11 cellular contexts compared by ENCODE assay signal in genomic region chr18:26545737-26546136, GRCh38. TPM values are rescaled to one million over a fixed set of nuclear protein-coding genes. Genes with fewer than 3 reads are reported as not detected.
DNase-seq lines count a peak whose midpoint lies in the region; ATAC-seq and TF ChIP-seq lines count a peak whose summit lies in the region.
"Had no signal": no experiment of that assay in that cellular context is flagged by ENCODE, and none has a peak within 500 bp of the region (broad histone marks: within the 10 kb centered on the region; RNA-seq: fewer than 3 reads in every experiment).

No MANE protein-coding gene starts in this region.

- H3K79me2 ChIP-seq in OCI-LY7 (ENCODE audit: insufficient read depth, low read depth, low read length), result no peaks in the 10 kb centered on the region
- no peaks in the 10 kb centered on the region for H3K79me2 ChIP-seq in parathyroid adenoma

- H3K9me3 ChIP-seq in OCI-LY7 (ENCODE audit: low read length), result no peaks in the 10 kb centered on the region
- no peaks in the 10 kb centered on the region for H3K9me3 ChIP-seq in parathyroid adenoma (ENCODE audit: control insufficient read depth, low read length)

- H3K4me3 ChIP-seq in OCI-LY7 (ENCODE audit: low read depth, low read length, poor library complexity, severe bottlenecking) (peak overlapping the region; percentile 39), parathyroid adenoma (ENCODE audit: low read depth, low read length) (no peak overlapping the region)

- no peak for TF ChIP-seq CTCF in OCI-LY7 (conservative IDR thresholded peaks at IDR 0.05; ENCODE audit: low read length)
- TF ChIP-seq CTCF in parathyroid adenoma (IDR thresholded peaks at IDR 0.05), result no peak

- intact Hi-C loops in OCI-LY7 (cut with micrococcal nuclease; ENCODE audit: unreplicated experiment), result loop anchor here (5.0 to 10.0 kb wide), 2 partner anchors 88 to 429 kb away; no protein-coding TSS in a partner anchor

- H3K27ac ChIP-seq in OCI-LY7 (ENCODE audit: low read depth, low read length, poor library complexity, severe bottlenecking) (no peak overlapping the region), epithelial cell of prostate (peak overlapping the region; percentile 94), parathyroid adenoma (no peak overlapping the region)

- POLR2A ChIA-PET in OCI-LY7 (lab: Charles Lee), result interaction anchor here (0.5 kb wide), 1 partner anchor 32 kb away, joined by 3 read pairs; no protein-coding TSS in a partner anchor

- no TSS peak for BruUV-seq in OCI-LY7 (replicated peaks; lab: Mats Ljungman, UMichigan)

- no peak for ATAC-seq in GM18868 (IDR thresholded peaks at IDR 0.05; ENCODE audit: unreplicated experiment)
- no peak for ATAC-seq in HG03571 (IDR thresholded peaks at IDR 0.05; ENCODE audit: unreplicated experiment)

- CTCF ChIA-PET in OCI-LY7 (lab: Charles Lee; ENCODE audit: unreplicated experiment), result no interaction called here

- H2AFZ ChIP-seq in OCI-LY7 (ENCODE audit: low read length), result no peak overlapping the region
- H2AFZ ChIP-seq in parathyroid adenoma, result no peak overlapping the region

- H3K27me3 ChIP-seq in parathyroid adenoma (ENCODE audit: control insufficient read depth, insufficient read depth, low read length), result no peaks in the 10 kb centered on the region

- 0 out of 2 replicates have a peak, but pooled peaks cover 8% of the 10 kb centered on the region for H4K20me1 ChIP-seq in OCI-LY7 (ENCODE audit: insufficient read depth, low read length)

- DNase-seq in NCI-H748 (lab: John Stamatoyannopoulos, UW; ENCODE audit: unreplicated experiment) (peak; percentile 26), NCI-H748 treated with DMSO at 0.1 percent for 48 hours (lab: John Stamatoyannopoulos, UW) (no peak), OCI-LY7 (ENCODE audit: low spot score) (no peak), epithelial cell of prostate (ENCODE audit: low read depth, low spot score) (no peak), HCEC 1CT (no peak)
- DNase-seq: activated effector memory CD4-positive, alpha-beta T cell treated with anti-CD3 and anti-CD28 coated beads, Interleukin-2, amount 50 U/mL, for 16 hours; effector memory CD4-positive, alpha-beta T cell; small intestine had no signal

- no peak overlapping the region for H3K9ac ChIP-seq in parathyroid adenoma

- H3K4me2 ChIP-seq in OCI-LY7 (ENCODE audit: low read length), result peak overlapping the region; percentile 68
- H3K4me2 ChIP-seq in parathyroid adenoma (ENCODE audit: low read length), result peak overlapping the region; percentile 21

- H3K36me3 ChIP-seq in OCI-LY7 (ENCODE audit: insufficient read depth, low read length), result peaks cover 3% of the 10 kb centered on the region; the same call in 1 of the 2 replicates
- H3K36me3 ChIP-seq in parathyroid adenoma (ENCODE audit: control insufficient read depth, insufficient read depth, low read length), result no peaks in the 10 kb centered on the region

- H3K4me1 ChIP-seq in OCI-LY7 (ENCODE audit: insufficient read depth, low read length, poor library complexity, severe bottlenecking), result peaks cover 40% of the 10 kb centered on the region
- no peaks in the 10 kb centered on the region for H3K4me1 ChIP-seq in parathyroid adenoma

- H3K9me2 ChIP-seq in OCI-LY7 (ENCODE audit: insufficient read depth, low read length), result no peaks in the 10 kb centered on the region

RNA-seq across cellular contexts. Expression of gene KCTD1, which starts 2.6 kb away (rescaled TPM):
- 9.1 and 10.3 TPM in 2 replicates for total RNA-seq in OCI-LY7 (2014; rRNA removed; shearing (Covaris generic))
- 10.1 and 12.1 TPM in 2 replicates for total RNA-seq in OCI-LY7 (2022)
